Comparison of ENCODE assay signal across 12 cellular contexts in the genomic region with DNA sequence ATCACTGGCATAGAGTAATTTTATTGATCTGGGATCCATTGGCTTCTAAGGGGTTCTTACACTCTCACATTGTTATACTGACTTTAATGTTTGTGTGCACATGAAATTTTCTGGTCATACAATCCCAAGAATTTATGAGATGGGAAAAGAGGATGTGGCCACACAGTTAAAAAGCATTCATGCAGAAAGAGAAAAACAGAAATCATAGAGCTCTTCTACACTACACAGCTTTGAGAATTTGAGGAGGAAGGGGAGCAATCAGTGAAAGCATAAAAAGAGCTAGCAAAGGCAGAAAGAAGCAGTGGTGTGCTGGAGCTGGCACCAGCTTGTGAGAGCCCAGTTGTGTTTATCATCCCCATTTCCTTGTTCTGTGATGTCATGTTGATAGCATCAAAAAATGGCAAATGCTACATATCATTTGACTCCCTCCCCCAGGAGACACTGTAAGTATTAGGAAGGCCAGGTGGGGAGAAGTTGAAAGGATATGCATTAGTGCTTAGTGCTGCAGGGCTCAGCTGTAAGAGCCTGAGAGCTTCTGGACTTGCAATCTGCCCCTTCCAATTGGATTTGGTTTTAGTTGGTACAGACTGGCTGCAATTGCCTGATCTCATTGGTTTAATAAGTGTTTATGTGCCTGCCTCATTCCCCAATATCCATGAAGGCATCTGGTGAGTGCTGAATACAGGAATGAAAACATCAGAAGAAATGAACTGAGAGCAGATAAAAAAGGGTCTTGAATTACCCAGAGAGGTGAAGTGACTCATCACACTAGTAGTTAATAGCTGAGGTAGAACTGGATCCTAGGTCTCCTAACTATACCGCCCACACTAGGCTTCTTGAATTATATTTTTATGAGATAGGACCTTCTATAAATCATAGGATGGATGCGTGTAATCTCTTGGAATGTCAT. TPM values are rescaled to one million over a fixed set of nuclear protein-coding genes. Genes with fewer than 3 reads are reported as not detected.
DNase-seq lines count a peak whose midpoint lies in the region; ATAC-seq and TF ChIP-seq lines count a peak whose summit lies in the region.
"Had no signal": no experiment of that assay in that cellular context is flagged by ENCODE, and none has a peak within 500 bp of the region (broad histone marks: within the 10 kb centered on the region; RNA-seq: fewer than 3 reads in every experiment).

No MANE protein-coding gene starts in this region.

- H3K9me3 ChIP-seq in CD8-positive, alpha-beta memory T cell (ENCODE audit: low read length): no peaks in the 10 kb centered on the region

- no peak overlapping the region for H3K27ac ChIP-seq in CD8-positive, alpha-beta memory T cell (ENCODE audit: low read depth, low read length)

- ATAC-seq in naive thymus-derived CD8-positive, alpha-beta T cell: no peak
- ATAC-seq in GM19324 (IDR thresholded peaks at IDR 0.05; ENCODE audit: low FRiP score, unreplicated experiment) (no peak), WTC11 (no peak)
- ATAC-seq: stimulated activated naive CD8-positive, alpha-beta T cell treated with anti-CD3 and anti-CD28 coated beads, Interleukin-15, amount 100 ng/mL, for 72 hours had no signal

- peaks cover 22 to 42% (median 31%) of the 10 kb centered on the region in 3 donors for H3K4me1 Mint-ChIP-seq in CD8-positive, alpha-beta memory T cell
- peaks cover 28 to 36% (median 35%) of the 10 kb centered on the region in 3 donors for H3K4me1 Mint-ChIP-seq in IgD-negative memory B cell
- H3K4me1 Mint-ChIP-seq in naive thymus-derived CD8-positive, alpha-beta T cell: peaks cover 9 to 43% (median 22%) of the 10 kb centered on the region in 4 donors
- no peaks in the 10 kb centered on the region for H3K4me1 Mint-ChIP-seq in WTC11

- H3K36me3 ChIP-seq in CD8-positive, alpha-beta memory T cell (ENCODE audit: insufficient read depth, low read length): no peaks in the 10 kb centered on the region

- H3K27ac Mint-ChIP-seq in CD8-positive, alpha-beta memory T cell: peak overlapping the region in 6 of 8 donors; percentile 10 to 66 (median 34)
- H3K27ac Mint-ChIP-seq in IgD-negative memory B cell: peak overlapping the region in 2 of 3 donors; percentile 77 to 85
- peak overlapping the region; percentile 1 to 91 (median 56) for H3K27ac Mint-ChIP-seq in naive thymus-derived CD8-positive, alpha-beta T cell
- no peak overlapping the region for H3K27ac Mint-ChIP-seq in WTC11
- H3K27ac Mint-ChIP-seq: activated T-cell treated with anti-CD3 and anti-CD28 coated beads, Interleukin-2, amount 50 U/mL, for 24 hours had no signal

- no peaks in the 10 kb centered on the region for H3K9me3 Mint-ChIP-seq in CD8-positive, alpha-beta memory T cell
- no peaks in the 10 kb centered on the region for H3K9me3 Mint-ChIP-seq in IgD-negative memory B cell
- no peaks in the 10 kb centered on the region for H3K9me3 Mint-ChIP-seq in naive thymus-derived CD8-positive, alpha-beta T cell
- 0 out of 2 replicates have a peak, but pooled peaks cover 3% of the 10 kb centered on the region for H3K9me3 Mint-ChIP-seq in WTC11
- H3K9me3 Mint-ChIP-seq: activated T-cell treated with anti-CD3 and anti-CD28 coated beads, Interleukin-2, amount 50 U/mL, for 24 hours; stimulated activated naive CD8-positive, alpha-beta T cell treated with anti-CD3 and anti-CD28 coated beads, Interleukin-15, amount 100 ng/mL, for 72 hours had no signal

- peaks cover 25% of the 10 kb centered on the region for H3K4me1 ChIP-seq in CD8-positive, alpha-beta memory T cell (ENCODE audit: insufficient read depth, low read length)

- TF ChIP-seq CTCF in WTC11 (IDR thresholded peaks at IDR 0.05): no peak

- POLR2A ChIA-PET in CD8-positive, alpha-beta memory T cell (lab: Charles Lee): interaction anchor here (1.0 kb wide), 1 partner anchor 115 kb away, joined by 4 read pairs; the partner anchor contains the start of gene RFESD
- POLR2A ChIA-PET in naive thymus-derived CD8-positive, alpha-beta T cell (lab: Charles Lee): interaction anchor here (0.6 to 0.7 kb wide), 2 partner anchors 18 to 154 kb away, joined by 4 to 7 read pairs; no protein-coding TSS in a partner anchor
- POLR2A ChIA-PET in WTC11 (lab: Charles Lee): interaction anchor here (0.9 kb wide), 1 partner anchor 115 kb away, joined by 6 read pairs; the partner anchor contains the start of gene RFESD

- DNase-seq in CD8-positive, alpha-beta memory T cell: no peak
- DNase-seq in astrocyte of the hippocampus (ENCODE audit: low read depth, low spot score) (peak; percentile 61), WTC11 (ENCODE audit: low spot score) (no peak), GM19238 (ENCODE audit: insufficient read length, low spot score) (no peak), mucosa of gallbladder (ENCODE audit: low spot score) (no peak)
- no peak for DNase-seq in naive thymus-derived CD8-positive, alpha-beta T cell
- DNase-seq: activated T-cell treated with anti-CD3 and anti-CD28 coated beads, Interleukin-2, amount 50 U/mL, for 24 hours; islet precursor cell; NCI-H1417 treated with DMSO at 0.1 percent for 48 hours; stimulated activated naive CD8-positive, alpha-beta T cell treated with anti-CD3 and anti-CD28 coated beads, Interleukin-15, amount 100 ng/mL, for 72 hours had no signal

- peaks cover 0 to 6% of the 10 kb centered on the region in 2 donors for H3K27me3 Mint-ChIP-seq in CD8-positive, alpha-beta memory T cell
- H3K27me3 Mint-ChIP-seq in IgD-negative memory B cell: no peaks in the 10 kb centered on the region
- no peaks in the 10 kb centered on the region for H3K27me3 Mint-ChIP-seq in naive thymus-derived CD8-positive, alpha-beta T cell
- no peaks in the 10 kb centered on the region for H3K27me3 Mint-ChIP-seq in WTC11 (ENCODE audit: low read depth)
- H3K27me3 Mint-ChIP-seq: activated T-cell treated with anti-CD3 and anti-CD28 coated beads, Interleukin-2, amount 50 U/mL, for 24 hours had no signal

- H3K36me3 Mint-ChIP-seq in CD8-positive, alpha-beta memory T cell: no peaks in the 10 kb centered on the region
- H3K36me3 Mint-ChIP-seq in IgD-negative memory B cell (peaks cover 1% of the 10 kb centered on the region), WTC11 (no peaks in the 10 kb centered on the region)
- no peaks in the 10 kb centered on the region for H3K36me3 Mint-ChIP-seq in naive thymus-derived CD8-positive, alpha-beta T cell

- no peaks in the 10 kb centered on the region for H3K27me3 ChIP-seq in CD8-positive, alpha-beta memory T cell (ENCODE audit: insufficient read depth, low read length, poor library complexity, severe bottlenecking)

- no peak overlapping the region for H3K4me3 ChIP-seq in CD8-positive, alpha-beta memory T cell (ENCODE audit: low read length)

- H3K4me3 Mint-ChIP-seq in CD8-positive, alpha-beta memory T cell: peak overlapping the region in 3 of 7 donors; percentile 0 to 32 (median 15)
- H3K4me3 Mint-ChIP-seq in IgD-negative memory B cell (peak overlapping the region in 3 of 4 donors; percentile 43 to 91 (median 91)), WTC11 (no peak overlapping the region)
- peak overlapping the region in 7 of 10 donors; percentile 2 to 76 (median 20) for H3K4me3 Mint-ChIP-seq in naive thymus-derived CD8-positive, alpha-beta T cell
- H3K4me3 Mint-ChIP-seq: activated T-cell treated with anti-CD3 and anti-CD28 coated beads, Interleukin-2, amount 50 U/mL, for 24 hours; stimulated activated naive CD8-positive, alpha-beta T cell treated with anti-CD3 and anti-CD28 coated beads, Interleukin-15, amount 100 ng/mL, for 72 hours had no signal

- CTCF ChIA-PET in CD8-positive, alpha-beta memory T cell (lab: Charles Lee): interaction anchor here (0.8 to 1.8 kb wide), 3 partner anchors 19 to 85 kb away, joined by 3 to 6 read pairs (median 4); no protein-coding TSS in a partner anchor
- CTCF ChIA-PET in WTC11 (lab: Charles Lee): interaction anchor here (0.7 to 1.6 kb wide), 3 partner anchors 19 to 857 kb away, joined by 3 to 6 read pairs (median 3); partner anchors contain the start of gene RFESD

TF ChIP-seq in WTC11, 78 proteins besides CTCF, POLR2A, EP300 and RAD21 (continues in another document):
- no peak for TF ChIP-seq KAT7 (CRISPR knock-in tag; IDR thresholded peaks at IDR 0.05; ENCODE audit: borderline replicate concordance)
- no peak for TF ChIP-seq CREM (CRISPR knock-in tag; IDR thresholded peaks at IDR 0.05)
- no peak for TF ChIP-seq ZNF317 (CRISPR knock-in tag; IDR thresholded peaks at IDR 0.05; ENCODE audit: borderline replicate concordance, low read depth)
- TF ChIP-seq ATF2 (CRISPR knock-in tag; IDR thresholded peaks at IDR 0.05; ENCODE audit: borderline replicate concordance, low read depth): no peak
- TF ChIP-seq JAZF1 (CRISPR knock-in tag; IDR thresholded peaks at IDR 0.05): no peak
- no peak for TF ChIP-seq PRRX2 (CRISPR knock-in tag; IDR thresholded peaks at IDR 0.05)
- TF ChIP-seq NR3C1 (CRISPR knock-in tag; conservative IDR thresholded peaks at IDR 0.05; ENCODE audit: low read depth): no peak
- no peak for TF ChIP-seq ZBTB21 (CRISPR knock-in tag; IDR thresholded peaks at IDR 0.05; ENCODE audit: borderline replicate concordance)
- TF ChIP-seq ZNF396 (CRISPR knock-in tag; IDR thresholded peaks at IDR 0.05; ENCODE audit: borderline replicate concordance): no peak
- no peak for TF ChIP-seq E2F5 (CRISPR knock-in tag; IDR thresholded peaks at IDR 0.05)
- no peak for TF ChIP-seq HMGA2 (CRISPR knock-in tag; IDR thresholded peaks at IDR 0.05)
- no peak for TF ChIP-seq SP1 (CRISPR knock-in tag; conservative IDR thresholded peaks at IDR 0.05)

RNA-seq across cellular contexts. Expression of gene RHOBTB3, which starts 30.9 kb away (rescaled TPM):
- under 1 TPM; 0.33 to 0.48 TPM for total RNA-seq in CD8-positive, alpha-beta memory T cell
- 2.4 TPM for polyA plus RNA-seq in CD8-positive, alpha-beta memory T cell
- polyA plus RNA-seq in IgD-negative memory B cell: 1.9 TPM
- under 1 TPM; 0.25 to 0.60 TPM for total RNA-seq in naive thymus-derived CD8-positive, alpha-beta T cell
- 1 to 10 TPM in 2 of 3 donors, under 1 TPM in 1; 0.49 to 2.9 (median 1.4) TPM for polyA plus RNA-seq in naive thymus-derived CD8-positive, alpha-beta T cell
- total RNA-seq in WTC11 (2021) (9.9 to 13.8 TPM (median 11.2 TPM) in 3 replicates), mucosa of gallbladder (38.6 TPM)
